In genomic region chr4:76690091-76690905, GRCh38 we compare ENCODE assay signal across 2 cellular contexts.
TF ChIP-seq lines count a peak whose summit lies in the region.

No MANE protein-coding gene starts in this region.

TF ChIP-seq in HEK293, 187 proteins besides CTCF, POLR2A, EP300 and RAD21 (continued from another document):
- TF ChIP-seq, protein P1, sequence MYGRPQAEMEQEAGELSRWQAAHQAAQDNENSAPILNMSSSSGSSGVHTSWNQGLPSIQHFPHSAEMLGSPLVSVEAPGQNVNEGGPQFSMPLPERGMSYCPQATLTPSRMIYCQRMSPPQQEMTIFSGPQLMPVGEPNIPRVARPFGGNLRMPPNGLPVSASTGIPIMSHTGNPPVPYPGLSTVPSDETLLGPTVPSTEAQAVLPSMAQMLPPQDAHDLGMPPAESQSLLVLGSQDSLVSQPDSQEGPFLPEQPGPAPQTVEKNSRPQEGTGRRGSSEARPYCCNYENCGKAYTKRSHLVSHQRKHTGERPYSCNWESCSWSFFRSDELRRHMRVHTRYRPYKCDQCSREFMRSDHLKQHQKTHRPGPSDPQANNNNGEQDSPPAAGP (tag by site-specific recombination; IDR thresholded peaks at IDR 0.05) = no peak
- TF ChIP-seq SCRT2 (tag by site-specific recombination; IDR thresholded peaks at IDR 0.05) (peak; percentile 35; the same call in 1 of the 2 replicates), KLF9 (tag by site-specific recombination; IDR thresholded peaks at IDR 0.05; ENCODE audit: low read depth) (0 out of 2 replicates have a peak, but pooled peaks have one; percentile 24), ZNF366 (tag by site-specific recombination; conservative IDR thresholded peaks at IDR 0.05) (0 out of 2 replicates have a peak, but pooled peaks have one; percentile 30), PRDM1 (tag by site-specific recombination; IDR thresholded peaks at IDR 0.05) (peak; percentile 56), KLF16 (tag by site-specific recombination; IDR thresholded peaks at IDR 0.05) (no peak), OSR2 (tag by site-specific recombination; IDR thresholded peaks at IDR 0.05) (0 out of 2 replicates have a peak, but pooled peaks have one; percentile 21)
- TF ChIP-seq, protein P2, sequence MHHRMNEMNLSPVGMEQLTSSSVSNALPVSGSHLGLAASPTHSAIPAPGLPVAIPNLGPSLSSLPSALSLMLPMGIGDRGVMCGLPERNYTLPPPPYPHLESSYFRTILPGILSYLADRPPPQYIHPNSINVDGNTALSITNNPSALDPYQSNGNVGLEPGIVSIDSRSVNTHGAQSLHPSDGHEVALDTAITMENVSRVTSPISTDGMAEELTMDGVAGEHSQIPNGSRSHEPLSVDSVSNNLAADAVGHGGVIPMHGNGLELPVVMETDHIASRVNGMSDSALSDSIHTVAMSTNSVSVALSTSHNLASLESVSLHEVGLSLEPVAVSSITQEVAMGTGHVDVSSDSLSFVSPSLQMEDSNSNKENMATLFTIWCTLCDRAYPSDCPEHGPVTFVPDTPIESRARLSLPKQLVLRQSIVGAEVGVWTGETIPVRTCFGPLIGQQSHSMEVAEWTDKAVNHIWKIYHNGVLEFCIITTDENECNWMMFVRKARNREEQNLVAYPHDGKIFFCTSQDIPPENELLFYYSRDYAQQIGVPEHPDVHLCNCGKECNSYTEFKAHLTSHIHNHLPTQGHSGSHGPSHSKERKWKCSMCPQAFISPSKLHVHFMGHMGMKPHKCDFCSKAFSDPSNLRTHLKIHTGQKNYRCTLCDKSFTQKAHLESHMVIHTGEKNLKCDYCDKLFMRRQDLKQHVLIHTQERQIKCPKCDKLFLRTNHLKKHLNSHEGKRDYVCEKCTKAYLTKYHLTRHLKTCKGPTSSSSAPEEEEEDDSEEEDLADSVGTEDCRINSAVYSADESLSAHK (tag by site-specific recombination; IDR thresholded peaks at IDR 0.05) = 0 out of 2 replicates have a peak, but pooled peaks have one; percentile 21

TF ChIP-seq in GM12878, 131 proteins besides CTCF, POLR2A, EP300 and RAD21 (continued from another document):
- TF ChIP-seq MLLT1 (IDR thresholded peaks at IDR 0.05) (no peak), USF1 (IDR thresholded peaks at IDR 0.05; ENCODE audit: borderline replicate concordance, extremely low read length, insufficient read depth, low read depth, low read length) (no peak), YY1 (IDR thresholded peaks at IDR 0.05; ENCODE audit: low read depth, low read length) (no peak), ZBED1 (IDR thresholded peaks at IDR 0.05; ENCODE audit: borderline replicate concordance) (no peak), SUPT20H (IDR thresholded peaks at IDR 0.05; ENCODE audit: borderline replicate concordance, control insufficient read depth, low read depth, low read length) (no peak), REST (IDR thresholded peaks at IDR 0.05; ENCODE audit: low read depth, low read length) (no peak), POLR2AphosphoS5 (IDR thresholded peaks at IDR 0.05; ENCODE audit: low read length) (no peak)
